Comparison of ENCODE assay signal across 1 cellular context in genomic region chr9:104833701-104834100, GRCh38.
TF ChIP-seq lines count a peak whose summit lies in the region.

No MANE protein-coding gene starts in this region.

TF ChIP-seq in GM23338, 12 proteins besides CTCF, POLR2A, EP300 and RAD21 (continued from another document):
- TF ChIP-seq ZNF462 (CRISPR knock-in tag; IDR thresholded peaks at IDR 0.05), result no peak
- TF ChIP-seq STAT1 (IDR thresholded peaks at IDR 0.05; ENCODE audit: unreplicated experiment), result no peak
- TF ChIP-seq EZH2 (IDR thresholded peaks at IDR 0.05; ENCODE audit: low read depth, unreplicated experiment), result no peak
- no peak for TF ChIP-seq NANOG (IDR thresholded peaks at IDR 0.05; ENCODE audit: borderline replicate concordance)
- no peak for TF ChIP-seq EZH2phosphoT487 (IDR thresholded peaks at IDR 0.05; ENCODE audit: unreplicated experiment)
- TF ChIP-seq, protein P1, sequence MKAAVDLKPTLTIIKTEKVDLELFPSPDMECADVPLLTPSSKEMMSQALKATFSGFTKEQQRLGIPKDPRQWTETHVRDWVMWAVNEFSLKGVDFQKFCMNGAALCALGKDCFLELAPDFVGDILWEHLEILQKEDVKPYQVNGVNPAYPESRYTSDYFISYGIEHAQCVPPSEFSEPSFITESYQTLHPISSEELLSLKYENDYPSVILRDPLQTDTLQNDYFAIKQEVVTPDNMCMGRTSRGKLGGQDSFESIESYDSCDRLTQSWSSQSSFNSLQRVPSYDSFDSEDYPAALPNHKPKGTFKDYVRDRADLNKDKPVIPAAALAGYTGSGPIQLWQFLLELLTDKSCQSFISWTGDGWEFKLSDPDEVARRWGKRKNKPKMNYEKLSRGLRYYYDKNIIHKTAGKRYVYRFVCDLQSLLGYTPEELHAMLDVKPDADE (IDR thresholded peaks at IDR 0.05), result no peak
- TF ChIP-seq POLR2AphosphoS5 (IDR thresholded peaks at IDR 0.05; ENCODE audit: low read depth), result no peak
